8 cellular contexts compared by ENCODE assay signal in genomic region chr9:5608298-5609254, GRCh38. TPM values are rescaled to one million over a fixed set of nuclear protein-coding genes. Genes with fewer than 3 reads are reported as not detected.
A peak's percentile ranks its signal among the peaks of the same experiment; 100 is the strongest.
DNase-seq lines count a peak whose midpoint lies in the region; ATAC-seq, FAIRE-seq and TF ChIP-seq lines count a peak whose summit lies in the region.

No MANE protein-coding gene starts in this region.

- TF ChIP-seq CTCF in GM10248 (IDR thresholded peaks at IDR 0.05; ENCODE audit: control extremely low read depth, extremely low read depth, low read depth, missing control alignments) (peak; percentile 23), right atrium auricular region (IDR thresholded peaks at IDR 0.05) (peak in 1 of 2 donors; percentile 38)

- H2BK12ac ChIP-seq in neuronal stem cell (ENCODE audit: low read length), result no peak overlapping the region

- H3K9me3 ChIP-seq in right atrium auricular region (no peaks in the 10 kb centered on the region), neuronal stem cell (replicated peaks in 1 of 2; ENCODE audit: control insufficient read depth in 2 of 2, insufficient read depth in 1 of 2, low read depth in 1 of 2, low read length in 2 of 2) (no peaks in the 10 kb centered on the region)

- no peak overlapping the region for H3K18ac ChIP-seq in neuronal stem cell (ENCODE audit: low read length)

- H3K27me3 ChIP-seq in right atrium auricular region (no peaks in the 10 kb centered on the region), neuronal stem cell (ENCODE audit: control insufficient read depth in 3 of 3, insufficient read depth in 3 of 3, low read depth in 1 of 3, low read length in 3 of 3) (no peaks in the 10 kb centered on the region)

- H3K27ac ChIP-seq in right atrium auricular region (peak overlapping the region; percentile 44 to 77), neuronal stem cell (replicated peaks; ENCODE audit: low read length) (no peak overlapping the region)

- no peak overlapping the region for H2BK5ac ChIP-seq in neuronal stem cell (ENCODE audit: low read length)

- H4K8ac ChIP-seq in neuronal stem cell (ENCODE audit: low read depth, low read length), result no peak overlapping the region

- no peak overlapping the region for H2AK5ac ChIP-seq in neuronal stem cell (ENCODE audit: low read depth, low read length)

- no peak overlapping the region for H2BK15ac ChIP-seq in neuronal stem cell (ENCODE audit: low read length)

- H3K4ac ChIP-seq in neuronal stem cell (ENCODE audit: low read length), result no peak overlapping the region

- no CpG with 5 or more reads among the region's 6 CpGs for WGBS in neuronal stem cell (ENCODE audit: extremely low coverage in 2 of 2, insufficient read length in 2 of 2, insufficient replicate concordance in 1 of 2), 2 donors

- peaks cover 0 to 3% of the 10 kb centered on the region in 2 donors for H3K4me1 ChIP-seq in right atrium auricular region
- no peaks in the 10 kb centered on the region for H3K4me1 ChIP-seq in neuronal stem cell (ENCODE audit: control insufficient read depth in 2 of 2, insufficient read depth in 1 of 2, low read depth in 1 of 2, low read length in 2 of 2)

- H3K4me2 ChIP-seq in neuronal stem cell (ENCODE audit: insufficient read depth, low read length, poor library complexity, severe bottlenecking), result no peak overlapping the region

- DNase-seq in GM10248 (ENCODE audit: extremely low spot score) (no peak), right atrium auricular region (ENCODE audit: low spot score) (no peak), superior temporal gyrus (ENCODE audit: extremely low spot score) (peak; percentile 48), urothelium cell line (ENCODE audit: low spot score) (no peak), neuronal stem cell (ENCODE audit: low spot score) (no peak)
- DNase-seq in stimulated activated CD8-positive, alpha-beta memory T cell treated with anti-CD3 and anti-CD28 coated beads, Interleukin-4, amount 100 ng/mL, for 48 hours, result no peak

- no peak overlapping the region for H2BK120ac ChIP-seq in neuronal stem cell (ENCODE audit: low read depth, low read length)

- no peak for FAIRE-seq in urothelium cell line (lab: Jason Lieb, UNC)

- POLR2A ChIA-PET in GM10248 (lab: Yijun Ruan, JAX), result interaction anchor here (0.7 to 1.5 kb wide), 4 partner anchors 9 to 418 kb away, joined by 3 to 4 read pairs (median 4); partner anchors contain the start of gene RIC1

- ATAC-seq in GM21825 (IDR thresholded peaks at IDR 0.05; ENCODE audit: unreplicated experiment) (peak; percentile 50), SK-N-SH treated with all-trans-retinoic acid at 6 μM for 48 hours (peak; percentile 68)

- no peak overlapping the region for H4K91ac ChIP-seq in neuronal stem cell (ENCODE audit: low read depth, low read length, poor library complexity)

- H3K4me3 ChIP-seq in right atrium auricular region (peak overlapping the region; percentile 37 to 41), neuronal stem cell (ENCODE audit: low read length in 2 of 2) (no peak overlapping the region)

- no peaks in the 10 kb centered on the region for H3K79me1 ChIP-seq in neuronal stem cell (ENCODE audit: low read depth, low read length)

- no peak overlapping the region for H3K9ac ChIP-seq in neuronal stem cell (ENCODE audit: low read depth, low read length, poor library complexity)

- H3K23ac ChIP-seq in neuronal stem cell (ENCODE audit: low read depth, low read length, poor library complexity), result no peak overlapping the region

- H2AFZ ChIP-seq in neuronal stem cell (ENCODE audit: low read length), result no peak overlapping the region

- CTCF ChIA-PET in GM10248 (lab: Yijun Ruan, JAX), result interaction anchor here (0.7 to 4.8 kb wide), 9 partner anchors 8 to 811 kb away, joined by 3 to 39 read pairs (median 3); partner anchors contain the start of genes PDCD1LG2 and RIC1

- no peak overlapping the region for H3K14ac ChIP-seq in neuronal stem cell (ENCODE audit: low read length)

- H3K36me3 ChIP-seq in right atrium auricular region (no peaks in the 10 kb centered on the region), neuronal stem cell (replicated peaks in 1 of 2; ENCODE audit: control insufficient read depth in 2 of 2, insufficient read depth in 2 of 2, low read length in 2 of 2) (no peaks in the 10 kb centered on the region)

TF ChIP-seq in SK-N-SH treated with all-trans-retinoic acid at 6 μM for 48 hours, 23 proteins besides CTCF, POLR2A, EP300 and RAD21:
- TF ChIP-seq ZC3H10 (CRISPR knock-in tag; IDR thresholded peaks at IDR 0.05), result no peak
TF ChIP-seq in SK-N-SH treated with all-trans-retinoic acid at 6 μM for 48 hours: peak in this region for 0.

RNA-seq across cellular contexts. Expression of gene RIC1, which starts 20.3 kb away (rescaled TPM):
- 10 to 100 TPM; 12.2 to 18.1 TPM for total RNA-seq in right atrium auricular region
- 10.3 TPM for polyA plus RNA-seq in neuronal stem cell (2013, experiment 1 of 2)
- 10.1 TPM for polyA plus RNA-seq in neuronal stem cell (2013, experiment 2 of 2)

Comparison
In these comparisons a context has a peak if more than half of its experiments do, and no peak if none do; other contexts are left out.
1. H3K4me3 ChIP-seq: peak in right atrium auricular region (2 of 2); none in neuronal stem cell (0 of 2).